In the genomic region with DNA sequence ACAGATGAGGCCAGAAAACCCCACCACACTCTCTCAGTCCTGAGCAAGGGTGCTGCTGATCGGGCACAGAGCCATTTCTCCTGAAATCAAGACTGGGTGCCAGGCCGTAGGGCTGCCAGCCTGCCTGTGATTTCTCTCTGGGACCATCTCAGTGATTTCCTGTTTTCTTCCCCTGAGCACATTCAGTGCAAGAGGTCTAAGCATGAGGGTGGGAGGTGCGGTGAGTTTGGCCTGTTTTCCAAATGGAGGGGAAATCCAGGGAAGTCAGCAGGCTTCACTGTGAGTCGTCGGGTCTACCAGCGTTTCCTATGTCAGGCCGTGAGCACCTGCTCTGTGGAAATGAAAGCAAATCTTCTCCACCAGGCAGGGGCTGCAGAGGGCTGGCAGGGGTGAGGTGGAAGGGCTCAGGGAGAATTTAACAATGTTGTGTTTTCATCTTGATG, we compare ENCODE assay signal across 8 cellular contexts.
DNase-seq lines count a peak whose midpoint lies in the region; ATAC-seq and TF ChIP-seq lines count a peak whose summit lies in the region.

No MANE protein-coding gene starts in this region.

- DNase-seq in NCI-H2196 (lab: John Stamatoyannopoulos, UW; ENCODE audit: unreplicated experiment) (peak; percentile 52), ascending aorta (ENCODE audit: low spot score in 2 of 2) (no peak), posterior vena cava (ENCODE audit: low spot score) (no peak), NCI-H187 treated with DMSO at 0.1 percent for 48 hours (lab: John Stamatoyannopoulos, UW) (no peak), breast epithelium (ENCODE audit: low spot score in 2 of 2) (no peak)
- peak; percentile 40 to 80 (median 56) for DNase-seq in naive thymus-derived CD8-positive, alpha-beta T cell

- H3K9me3 ChIP-seq in BLaER1 (peaks cover 11% of the 10 kb centered on the region), ascending aorta (no peaks in the 10 kb centered on the region), breast epithelium (no peaks in the 10 kb centered on the region)

- no peak for TF ChIP-seq CTCF in ascending aorta (IDR thresholded peaks at IDR 0.05)
- no peak for TF ChIP-seq CTCF in breast epithelium (IDR thresholded peaks at IDR 0.05)

- peaks cover 0 to 11% (median 4%) of the 10 kb centered on the region in 9 donors for H3K9me3 Mint-ChIP-seq in naive thymus-derived CD8-positive, alpha-beta T cell

- TF ChIP-seq POLR2A in breast epithelium (IDR thresholded peaks at IDR 0.05) = no peak

- peak overlapping the region; percentile 57 to 85 (median 80) for H3K4me3 Mint-ChIP-seq in naive thymus-derived CD8-positive, alpha-beta T cell

- peak overlapping the region; percentile 74 for H3K4me2 ChIP-seq in BLaER1

- intact Hi-C loops in ascending aorta (cut with DNase I) (no loop called here), posterior vena cava (cut with DNase I) (no loop called here), breast epithelium (cut with DNase I; ENCODE audit: low total_unique reads) (no loop called here)

- H3K27ac ChIP-seq in BLaER1 (peak overlapping the region; percentile 16; the same call in 1 of the 2 replicates), ascending aorta (peak overlapping the region; percentile 28 to 72), breast epithelium (peak overlapping the region in 1 of 2 donors; percentile 66)

- H4K20me1 ChIP-seq in BLaER1 = peaks cover 85% of the 10 kb centered on the region

- peak overlapping the region; percentile 92 to 99 (median 96) for H3K27ac Mint-ChIP-seq in naive thymus-derived CD8-positive, alpha-beta T cell

- peaks cover 9 to 26% (median 18%) of the 10 kb centered on the region in 3 donors for H3K36me3 Mint-ChIP-seq in naive thymus-derived CD8-positive, alpha-beta T cell

- peaks cover 21 to 88% (median 61%) of the 10 kb centered on the region in 4 donors for H3K4me1 Mint-ChIP-seq in naive thymus-derived CD8-positive, alpha-beta T cell

- POLR2A ChIA-PET in naive thymus-derived CD8-positive, alpha-beta T cell (lab: Charles Lee) = interaction anchor here (0.8 to 4.5 kb wide), 5 partner anchors 14 to 127 kb away, joined by 3 to 37 read pairs (median 3); a partner anchor contains a TSS

- no peaks in the 10 kb centered on the region for H3K27me3 Mint-ChIP-seq in naive thymus-derived CD8-positive, alpha-beta T cell

- H3K9ac ChIP-seq in BLaER1 = no peak overlapping the region; the same call in 1 of the 2 replicates

- H3K4me3 ChIP-seq in BLaER1 (no peak overlapping the region), ascending aorta (peak overlapping the region in 1 of 2 donors; percentile 39), breast epithelium (no peak overlapping the region)

- peaks cover 34% of the 10 kb centered on the region for H3K36me3 ChIP-seq in BLaER1
- no peaks in the 10 kb centered on the region for H3K36me3 ChIP-seq in ascending aorta
- H3K36me3 ChIP-seq in breast epithelium = no peaks in the 10 kb centered on the region

- H3K27me3 ChIP-seq in BLaER1 = no peaks in the 10 kb centered on the region
- no peaks in the 10 kb centered on the region for H3K27me3 ChIP-seq in ascending aorta
- H3K27me3 ChIP-seq in breast epithelium = no peaks in the 10 kb centered on the region

- ATAC-seq in naive thymus-derived CD8-positive, alpha-beta T cell = peak; percentile 72 to 93
- ATAC-seq in HG03108 (IDR thresholded peaks at IDR 0.05; ENCODE audit: unreplicated experiment) = no peak

- H3K4me1 ChIP-seq in BLaER1 = peaks cover 80% of the 10 kb centered on the region
- peaks cover 8 to 11% of the 10 kb centered on the region in 2 donors for H3K4me1 ChIP-seq in ascending aorta
- no peaks in the 10 kb centered on the region for H3K4me1 ChIP-seq in breast epithelium

Comparison
In these comparisons a context has a peak if more than half of its experiments do, and no peak if none do; other contexts are left out.
1. DNase-seq: peak in NCI-H2196 (single experiment) and naive thymus-derived CD8-positive, alpha-beta T cell (10 of 10); none in ascending aorta (0 of 2), posterior vena cava (single experiment), NCI-H187 treated with DMSO at 0.1 percent for 48 hours (single experiment) and breast epithelium (0 of 2).